Comparison of ENCODE assay signal across 1 cellular context in genomic region chr10:68599754-68600040, GRCh38.
A peak's percentile ranks its signal among the peaks of the same experiment; 100 is the strongest.
TF ChIP-seq lines count a peak whose summit lies in the region.

No MANE protein-coding gene starts in this region.

TF ChIP-seq in SK-N-SH, 30 proteins besides CTCF, POLR2A, EP300 and RAD21 (continued from another document):
- TF ChIP-seq PBX3 (IDR thresholded peaks at IDR 0.05): peak; percentile 57; the same call in 1 of the 2 replicates
